In genomic region chr14:91845652-91846051, GRCh38 we compare ENCODE assay signal across 29 cellular contexts.
"Had no signal": no experiment of that assay in that cellular context is flagged by ENCODE, and none has a peak within 500 bp of the region (broad histone marks: within the 10 kb centered on the region; RNA-seq: fewer than 3 reads in every experiment).

No MANE protein-coding gene starts in this region.

- H3K4me1 ChIP-seq: Peyer's patch, SJSA1 had no signal

- H3K4me3 ChIP-seq: cardiac muscle cell, K562, Peyer's patch, SJSA1 had no signal

- ATAC-seq: activated CD8-positive, alpha-beta T cell treated with anti-CD3 and anti-CD28 coated beads, Interleukin-2, amount 10 ng/mL, durations not matched to agents 7 days and 5 days; activated naive CD4-positive, alpha-beta T cell treated with anti-CD3 and anti-CD28 coated beads, Interleukin-2, amount 50 U/mL, for 72 hours; K562; SK-N-SH treated with all-trans-retinoic acid at 6 μM for 48 hours; WTC11 had no signal

- H3K36me3 Mint-ChIP-seq: WTC11 had no signal

- H3K27ac ChIP-seq: brain microvascular endothelial cell, cardiac muscle cell, Peyer's patch, RWPE1, SJSA1 had no signal

- H3K4me3 Mint-ChIP-seq: activated CD8-positive, alpha-beta T cell treated with anti-CD3 and anti-CD28 coated beads, Interleukin-2, amount 10 ng/mL, durations not matched to agents 7 days and 5 days; T-helper 1 cell treated with Interleukin-12 subunit alpha and Interleukin-12 subunit beta and Interleukin-4 antibody, amounts not matched to agents 30 μg/mL and 1 μg/mL, for 36 hours; WTC11 had no signal

- H3K27ac Mint-ChIP-seq: activated CD8-positive, alpha-beta T cell treated with anti-CD3 and anti-CD28 coated beads, Interleukin-2, amount 10 ng/mL, durations not matched to agents 7 days and 5 days; activated naive CD4-positive, alpha-beta T cell treated with anti-CD3 and anti-CD28 coated beads, Interleukin-2, amount 50 U/mL, for 72 hours; T-helper 1 cell treated with Interleukin-12 subunit alpha and Interleukin-12 subunit beta and Interleukin-4 antibody, amounts not matched to agents 30 μg/mL and 1 μg/mL, for 36 hours; WTC11 had no signal

- DNase-seq: activated CD4-positive, alpha-beta T cell treated with anti-CD3 and anti-CD28 coated beads for 48 hours; activated CD4-positive, alpha-beta T cell treated with anti-CD3 and anti-CD28 coated beads, Interleukin-2, amount 50 U/mL, for 4 hours; activated CD4-positive, CD25-positive, alpha-beta regulatory T cell treated with anti-CD3 and anti-CD28 coated beads, Interleukin-2, amount 50 U/mL, for 72 hours; activated CD8-positive, alpha-beta memory T cell treated with anti-CD3 and anti-CD28 coated beads, Interleukin-2, amount 50 U/mL, for 48 hours; activated CD8-positive, alpha-beta T cell treated with anti-CD3 and anti-CD28 coated beads, Interleukin-2, amount 10 ng/mL, durations not matched to agents 7 days and 5 days; activated effector memory CD4-positive, alpha-beta T cell treated with anti-CD3 and anti-CD28 coated beads, Interleukin-2, amount 50 U/mL, for 16 hours; activated naive CD4-positive, alpha-beta T cell treated with Interleukin-2 at 50 U/mL for 16 hours; activated T-cell treated with anti-CD3 and anti-CD28 coated beads, Interleukin-2, amount 50 U/mL, for 1 hour; brain microvascular endothelial cell; Kasumi-1; NCI-H1105 treated with DMSO at 0.1 percent for 48 hours; NCI-H1436 treated with DMSO at 0.1 percent for 48 hours; NCI-H187; NCI-H2081; NCI-H510A treated with DMSO at 0.1 percent for 48 hours; NCI-H69; NK-92 treated with Interleukin-12 subunit alpha and Interleukin-12 subunit beta, amount 100 ng/mL, for 24 hours; Peyer's patch; SHP77; SW 1271; T-helper 9 cell had no signal

- H3K9me3 ChIP-seq: Peyer's patch, SJSA1 had no signal

- H3K9me3 Mint-ChIP-seq: activated naive CD4-positive, alpha-beta T cell treated with anti-CD3 and anti-CD28 coated beads, Interleukin-2, amount 50 U/mL, for 72 hours; T-helper 1 cell treated with Interleukin-12 subunit alpha and Interleukin-12 subunit beta and Interleukin-4 antibody, amounts not matched to agents 30 μg/mL and 1 μg/mL, for 36 hours; WTC11 had no signal

- H3K36me3 ChIP-seq: brain microvascular endothelial cell, cardiac muscle cell, Peyer's patch, SJSA1 had no signal

- H3K27me3 ChIP-seq: brain microvascular endothelial cell, cardiac muscle cell, Peyer's patch had no signal
